24 cellular contexts compared by ENCODE assay signal in genomic region chr5:5430136-5430535, GRCh38. TPM values are rescaled to one million over a fixed set of nuclear protein-coding genes. Genes with fewer than 3 reads are reported as not detected.
DNase-seq lines count a peak whose midpoint lies in the region; ATAC-seq, FAIRE-seq and TF ChIP-seq lines count a peak whose summit lies in the region.
"Had no signal": no experiment of that assay in that cellular context is flagged by ENCODE, and none has a peak within 500 bp of the region (broad histone marks: within the 10 kb centered on the region; RNA-seq: fewer than 3 reads in every experiment).

No MANE protein-coding gene starts in this region.

- in situ Hi-C loops in HepG2 (cut with HindIII; ENCODE audit: extremely low pct_ligation_motif_present, low pct_unique_long_range_greater_than_20kb), result no loop called here

- H3K27ac ChIP-seq in right lobe of liver, result no peak overlapping the region
- no peak overlapping the region for H3K27ac ChIP-seq in HepG2 (ENCODE audit: extremely low read length, insufficient read depth, low read length)
- no peak overlapping the region for H3K27ac ChIP-seq in naive thymus-derived CD4-positive, alpha-beta T cell (ENCODE audit: low read depth, low read length)
- H3K27ac ChIP-seq in spleen, result no peak overlapping the region
- H3K27ac ChIP-seq: Peyer's patch, SJCRH30 had no signal

- intact Hi-C loops in right lobe of liver (cut with DNase I), result no loop called here
- intact Hi-C loops in HepG2 (cut with micrococcal nuclease; ENCODE audit: unreplicated experiment), result no loop called here
- intact Hi-C loops in naive thymus-derived CD4-positive, alpha-beta T cell (cut with micrococcal nuclease), result no loop called here
- intact Hi-C loops in spleen (cut with DNase I; ENCODE audit: low total_unique reads), result no loop called here

- H3K36me3 Mint-ChIP-seq in chondrocyte (ENCODE audit: low read depth), result peaks cover 2% of the 10 kb centered on the region
- peaks cover 0 to 22% (median 3%) of the 10 kb centered on the region in 5 donors for H3K36me3 Mint-ChIP-seq in naive thymus-derived CD4-positive, alpha-beta T cell

- WGBS in right lobe of liver (ENCODE audit: insufficient coverage, low coverage, low lambda C conversion rate, missing lambda C conversion rate), result 66% methylated on average over 3 of the region's 3 CpGs
- 98% methylated on average over 3 of the region's 3 CpGs for WGBS in HepG2 (ENCODE audit: low lambda C conversion rate)
- WGBS in spleen, 5 donors, result 85 to 94% (median 93%) methylated on average over 3 of the region's 3 CpGs

- H3K27ac Mint-ChIP-seq in chondrocyte (ENCODE audit: unreplicated experiment), result peak overlapping the region; percentile 70
- H3K27ac Mint-ChIP-seq in naive thymus-derived CD4-positive, alpha-beta T cell, result peak overlapping the region in 1 of 9 donors; percentile 10

- TF ChIP-seq EP300 in HepG2 (IDR thresholded peaks at IDR 0.05; ENCODE audit: low read depth in 2 of 2, low read length in 2 of 2) (no peak), HepG2 (CRISPR knock-in tag; IDR thresholded peaks at IDR 0.05; ENCODE audit: borderline replicate concordance) (no peak)

- H3K79me2 ChIP-seq in HepG2 (ENCODE audit: insufficient read depth, low read length), result peaks cover 94% of the 10 kb centered on the region

- H3K4me3 Mint-ChIP-seq in chondrocyte (ENCODE audit: unreplicated experiment), result no peak overlapping the region
- H3K4me3 Mint-ChIP-seq in naive thymus-derived CD4-positive, alpha-beta T cell, result no peak overlapping the region
- H3K4me3 Mint-ChIP-seq: CD8-positive, alpha-beta memory T cell; HFFc6 had no signal

- FAIRE-seq in HepG2 (lab: Jason Lieb, UNC), result no peak

- H3K9me3 ChIP-seq in right lobe of liver, result no peaks in the 10 kb centered on the region
- H3K9me3 ChIP-seq in HepG2 (ENCODE audit: low read length), result no peaks in the 10 kb centered on the region
- H3K9me3 ChIP-seq in naive thymus-derived CD4-positive, alpha-beta T cell (ENCODE audit: control insufficient read depth in 2 of 3, low read length in 3 of 3), result no peaks in the 10 kb centered on the region
- H3K9me3 ChIP-seq in spleen, result no peaks in the 10 kb centered on the region
- H3K9me3 ChIP-seq: Peyer's patch, SJCRH30 had no signal

- H3K9me3 Mint-ChIP-seq in chondrocyte (ENCODE audit: low read depth), result no peaks in the 10 kb centered on the region
- H3K9me3 Mint-ChIP-seq in naive thymus-derived CD4-positive, alpha-beta T cell, result no peaks in the 10 kb centered on the region
- H3K9me3 Mint-ChIP-seq: CD8-positive, alpha-beta memory T cell had no signal

- H3K4me3 ChIP-seq in right lobe of liver, result no peak overlapping the region
- H3K4me3 ChIP-seq in HepG2 (replicated peaks in 1 of 3; ENCODE audit: insufficient read depth in 1 of 3, low read depth in 2 of 3, low read length in 3 of 3), result no peak overlapping the region
- H3K4me3 ChIP-seq in naive thymus-derived CD4-positive, alpha-beta T cell (ENCODE audit: low read length), result no peak overlapping the region
- H3K4me3 ChIP-seq in spleen, result no peak overlapping the region
- H3K4me3 ChIP-seq: Peyer's patch, SJCRH30 had no signal

- H3K4me1 ChIP-seq in right lobe of liver (peaks cover 0 to 13% (median 4%) of the 10 kb centered on the region in 4 donors), HepG2 (ENCODE audit: insufficient read depth, low read length) (peaks cover 30% of the 10 kb centered on the region), spleen (peaks cover 5 to 100% (median 53%) of the 10 kb centered on the region in 6 donors)
- H3K4me1 ChIP-seq in naive thymus-derived CD4-positive, alpha-beta T cell (ENCODE audit: control insufficient read depth in 2 of 2, insufficient read depth in 2 of 2, low read length in 2 of 2), result peaks cover 7 to 22% of the 10 kb centered on the region in 2 donors

- CTCF ChIA-PET in HepG2 (lab: Yijun Ruan, JAX; ENCODE audit: low intra/inter-chr PET ratio, low total read pairs), result no interaction called here
- CTCF ChIA-PET in naive thymus-derived CD4-positive, alpha-beta T cell (lab: Charles Lee), result interaction anchor here (0.6 kb wide), 1 partner anchor 26 kb away, joined by 5 read pairs; no protein-coding TSS in a partner anchor

- no peaks in the 10 kb centered on the region for H3K27me3 ChIP-seq in right lobe of liver
- no peaks in the 10 kb centered on the region for H3K27me3 ChIP-seq in HepG2 (ENCODE audit: control insufficient read depth in 1 of 2, insufficient read depth in 2 of 2, low read length in 2 of 2)
- H3K27me3 ChIP-seq in naive thymus-derived CD4-positive, alpha-beta T cell (ENCODE audit: control insufficient read depth in 2 of 2, insufficient read depth in 2 of 2, low read length in 2 of 2), result no peaks in the 10 kb centered on the region
- no peaks in the 10 kb centered on the region for H3K27me3 ChIP-seq in spleen (replicated peaks in 1 of 7)
- H3K27me3 ChIP-seq: Peyer's patch, SJCRH30 had no signal

- no peak for TF ChIP-seq RAD21 in HepG2 (CRISPR knock-in tag; IDR thresholded peaks at IDR 0.05)

- no peak overlapping the region for H3K4me2 ChIP-seq in HepG2 (ENCODE audit: low read depth, low read length)

- ATAC-seq in right lobe of liver, result peak in 3 of 4 donors; percentile 21 to 34 (median 30)
- no peak for ATAC-seq in HepG2
- ATAC-seq in naive thymus-derived CD4-positive, alpha-beta T cell, result peak; percentile 44
- no peak for ATAC-seq in stimulated activated naive CD8-positive, alpha-beta T cell treated with anti-CD3 and anti-CD28 coated beads, Interleukin-15, Interleukin-2, amounts not matched to agents 100 U/mL and 50 U/mL, for 24 hours

- POLR2A ChIA-PET in HepG2 (lab: Yijun Ruan, JAX), result no interaction called here
- POLR2A ChIA-PET in naive thymus-derived CD4-positive, alpha-beta T cell (lab: Charles Lee), result interaction anchor here (1.3 kb wide), 1 partner anchor 8 kb away, joined by 4 read pairs; the partner anchor contains the start of gene ICE1

- TF ChIP-seq CTCF in right lobe of liver (IDR thresholded peaks at IDR 0.05), result no peak
- TF ChIP-seq CTCF in HepG2 (CRISPR knock-in tag; IDR thresholded peaks at IDR 0.05), result no peak
- no peak for TF ChIP-seq CTCF in chondrocyte (IDR thresholded peaks at IDR 0.05)
- no peak for TF ChIP-seq CTCF in spleen (IDR thresholded peaks at IDR 0.05 in 8 of 11, conservative IDR thresholded peaks at IDR 0.05 in 3 of 11)

- peaks cover 13% of the 10 kb centered on the region; the same call in 1 of the 2 replicates for H4K20me1 ChIP-seq in HepG2 (ENCODE audit: insufficient read depth, low read length)

- no TSS peak for BruUV-seq in HepG2 (replicated peaks; lab: Mats Ljungman, UMichigan)

- no peaks in the 10 kb centered on the region for H3K36me3 ChIP-seq in right lobe of liver
- H3K36me3 ChIP-seq in HepG2 (replicated peaks in 1 of 2; ENCODE audit: control insufficient read depth in 1 of 2, insufficient read depth in 2 of 2, low read length in 2 of 2), result peaks cover 2 to 3% of the 10 kb centered on the region in 2 experiments; a peak in 3 of 5 replicates
- H3K36me3 ChIP-seq in naive thymus-derived CD4-positive, alpha-beta T cell (ENCODE audit: control insufficient read depth in 2 of 3, insufficient read depth in 3 of 3, low read length in 3 of 3), result peaks cover 0 to 3% (median 0%) of the 10 kb centered on the region in 3 experiments
- H3K36me3 ChIP-seq in spleen, result peaks cover 0 to 4% (median 0%) of the 10 kb centered on the region in 6 donors
- H3K36me3 ChIP-seq: Peyer's patch, SJCRH30 had no signal

- TF ChIP-seq POLR2A in right lobe of liver (IDR thresholded peaks at IDR 0.05) (no peak), HepG2 (IDR thresholded peaks at IDR 0.05; ENCODE audit: insufficient read depth in 1 of 2, low read depth in 2 of 2, low read length in 2 of 2) (no peak), spleen (IDR thresholded peaks at IDR 0.05) (no peak)

- no peaks in the 10 kb centered on the region for H3K27me3 Mint-ChIP-seq in chondrocyte (ENCODE audit: low read depth)
- no peaks in the 10 kb centered on the region for H3K27me3 Mint-ChIP-seq in naive thymus-derived CD4-positive, alpha-beta T cell
- H3K27me3 Mint-ChIP-seq: CD8-positive, alpha-beta memory T cell had no signal

- no peak overlapping the region for H3K9ac ChIP-seq in HepG2 (ENCODE audit: insufficient read depth, low read depth, low read length)

- no peak overlapping the region for H2AFZ ChIP-seq in HepG2 (ENCODE audit: low read length)

- no peak for DNase-seq in right lobe of liver
- no peak for DNase-seq in HepG2 (ENCODE audit: low spot score)
- no peak for DNase-seq in chondrocyte (ENCODE audit: low spot score)
- no peak for DNase-seq in naive thymus-derived CD4-positive, alpha-beta T cell
- no peak for DNase-seq in spleen
- DNase-seq in stimulated activated naive CD4-positive, alpha-beta T cell treated with Interleukin-2 at 50 U/mL for 16 hours (lab: John Stamatoyannopoulos, UW), result no peak
- no peak for DNase-seq in NOMO-1 treated with DMSO at 0.1 percent for 48 hours (lab: John Stamatoyannopoulos, UW; ENCODE audit: unreplicated experiment)
- no peak for DNase-seq in stimulated activated naive CD8-positive, alpha-beta T cell treated with anti-CD3 and anti-CD28 coated beads, Interleukin-15, Interleukin-2, amounts not matched to agents 100 U/mL and 50 U/mL, for 24 hours
- DNase-seq: AML-193; C1 segment of cervical spinal cord; Calu3; CD8-positive, alpha-beta memory T cell; GF-D8; H7; HFFc6; KBM-7; NCI-H1694; NCI-H2081; NCI-H2171; NCI-H345; NCI-H524; NCI-H82; Peyer's patch; SJCRH30 had no signal

- H3K4me1 Mint-ChIP-seq in chondrocyte (ENCODE audit: low read depth), result peaks cover 68% of the 10 kb centered on the region
- H3K4me1 Mint-ChIP-seq in naive thymus-derived CD4-positive, alpha-beta T cell, result peaks cover 7 to 70% (median 53%) of the 10 kb centered on the region in 7 donors

RNA-seq across cellular contexts. Expression of gene ICE1, which starts 7.7 kb away (rescaled TPM):
- 10 to 100 TPM in 4 of 6 experiments, 1 to 10 TPM in 2; 8.2 to 10.7 (median 10.4) TPM for total RNA-seq in right lobe of liver
- 27.6 and 35.2 TPM in 2 replicates for total RNA-seq in HepG2 (2016; rRNA removed; fragmentation: Illumina TruSeq; extraction: Trizol)
- total RNA-seq in HepG2 (2016; cell fraction: cytosol; rRNA removed; fragmentation: Illumina TruSeq; extraction: Trizol; ENCODE audit: low read depth), result 4.0 and 4.2 TPM in 2 replicates
- 25.8 and 33.2 TPM in 2 replicates for total RNA-seq in HepG2 (2016; cell fraction: insoluble cytoplasmic fraction; rRNA removed; fragmentation: Illumina TruSeq; extraction: Trizol)
- 8.7 and 9.3 TPM in 2 replicates for total RNA-seq in HepG2 (2016; cell fraction: membrane; rRNA removed; fragmentation: Illumina TruSeq; extraction: Trizol)
- total RNA-seq in HepG2 (2016; cell fraction: nucleus; rRNA removed; fragmentation: Illumina TruSeq; extraction: Trizol), result 47.9 and 48.8 TPM in 2 replicates
- polyA plus RNA-seq in HepG2 (2011; rRNA removed), result 9.0 and 9.1 TPM in 2 replicates
- 4.8 and 6.7 TPM in 2 replicates for polyA plus RNA-seq in HepG2 (2011; cell fraction: cytosol; rRNA removed)
- 12.3 and 13.3 TPM in 2 replicates for polyA plus RNA-seq in HepG2 (2011; cell fraction: nucleus; rRNA removed)
- polyA plus RNA-seq in HepG2 (2012), result 11.6 and 12.6 TPM in 2 replicates
- 1.4 and 1.5 TPM in 2 replicates for polyA plus RNA-seq in HepG2 (2016; cell fraction: cytosol; fragmentation: Illumina TruSeq; extraction: Trizol; ENCODE audit: low read depth)
- polyA plus RNA-seq in HepG2 (2016; cell fraction: insoluble cytoplasmic fraction; fragmentation: Illumina TruSeq; extraction: Trizol; ENCODE audit: low read depth), result 18.9 and 19.2 TPM in 2 replicates
- 2.9 and 3.0 TPM in 2 replicates for polyA plus RNA-seq in HepG2 (2016; cell fraction: membrane; fragmentation: Illumina TruSeq; extraction: Trizol; ENCODE audit: low read depth)
- polyA plus RNA-seq in HepG2 (2016; cell fraction: nucleus; fragmentation: Illumina TruSeq; extraction: Trizol; ENCODE audit: insufficient read depth, low read depth), result 30.7 and 30.8 TPM in 2 replicates
- polyA minus RNA-seq in HepG2 (2011; rRNA and poly(A)+ RNA removed; ENCODE audit: low replicate concordance), result 24.3 and 86.6 TPM in 2 replicates
- 14.2 and 14.7 TPM in 2 replicates for polyA minus RNA-seq in HepG2 (2011; cell fraction: cytosol; rRNA and poly(A)+ RNA removed)
- polyA minus RNA-seq in HepG2 (2011; cell fraction: nucleus; rRNA and poly(A)+ RNA removed), result 91.9 and 94.2 TPM in 2 replicates
- 34.6 to 36.4 TPM (median 35.9 TPM) in 3 replicates for total RNA-seq in chondrocyte
- 10 to 100 TPM; 30.2 to 47.6 (median 35.8) TPM for total RNA-seq in naive thymus-derived CD4-positive, alpha-beta T cell
- polyA plus RNA-seq in naive thymus-derived CD4-positive, alpha-beta T cell, result 10 to 100 TPM; 17.2 to 18.9 TPM
- total RNA-seq in spleen, result 10 to 100 TPM; 28.7 to 42.7 (median 32.4) TPM
- 1 to 10 TPM; 4.9 to 7.2 (median 5.8) TPM for polyA plus RNA-seq in spleen

Comparison
In these comparisons a context has a peak if more than half of its experiments do, and no peak if none do; other contexts are left out.
1. ATAC-seq: peak in right lobe of liver (3 of 4) and naive thymus-derived CD4-positive, alpha-beta T cell (single experiment); none in HepG2 (single experiment) and stimulated activated naive CD8-positive, alpha-beta T cell treated with anti-CD3 and anti-CD28 coated beads, Interleukin-15, Interleukin-2, amounts not matched to agents 100 U/mL and 50 U/mL, for 24 hours (single experiment).